In the genomic region with DNA sequence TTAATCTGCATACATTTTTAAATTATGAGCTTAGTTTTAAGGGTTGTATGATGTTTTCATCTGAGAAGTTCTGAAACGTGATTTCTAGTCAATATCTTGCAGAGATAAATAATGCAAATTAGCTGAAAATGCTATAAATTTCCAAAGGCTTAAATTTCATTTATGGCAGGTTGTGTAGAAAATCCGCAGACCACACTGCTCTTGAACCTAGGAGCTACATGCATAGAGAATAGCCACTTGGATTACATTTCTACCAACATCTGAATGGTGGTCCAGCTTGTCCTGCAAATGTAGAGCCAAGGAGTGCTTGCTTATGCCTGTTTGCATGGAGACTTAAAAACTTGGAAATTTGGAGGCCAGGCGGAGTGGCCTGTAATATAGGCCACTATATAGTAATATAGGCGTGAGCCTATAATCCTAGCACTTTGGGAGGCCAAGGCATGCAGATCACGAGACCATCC, we compare ENCODE assay signal across 16 cellular contexts. TPM values are rescaled to one million over a fixed set of nuclear protein-coding genes. Genes with fewer than 3 reads are reported as not detected.
A peak's percentile ranks its signal among the peaks of the same experiment; 100 is the strongest.
DNase-seq lines count a peak whose midpoint lies in the region; ATAC-seq and TF ChIP-seq lines count a peak whose summit lies in the region.
"Had no signal": no experiment of that assay in that cellular context is flagged by ENCODE, and none has a peak within 500 bp of the region (broad histone marks: within the 10 kb centered on the region; RNA-seq: fewer than 3 reads in every experiment).

No MANE protein-coding gene starts in this region.

- H3K27me3 ChIP-seq in cardiac muscle cell (no peaks in the 10 kb centered on the region), Panc1 (ENCODE audit: control insufficient read depth, insufficient read depth, low read length) (no peaks in the 10 kb centered on the region), esophagus (ENCODE audit: control insufficient read depth in 1 of 2, insufficient read depth in 2 of 2, low read length in 2 of 2) (no peaks in the 10 kb centered on the region)

- H3K27ac ChIP-seq in cardiac muscle cell (peak overlapping the region; percentile 57), Panc1 (ENCODE audit: low read length) (peak overlapping the region; percentile 100), esophagus (ENCODE audit: low read depth in 2 of 2, low read length in 1 of 2) (peak overlapping the region; percentile 11 to 52)

- TF ChIP-seq CTCF in cardiac muscle cell (IDR thresholded peaks at IDR 0.05; ENCODE audit: low read depth, low read length): no peak
- TF ChIP-seq CTCF in Panc1 (IDR thresholded peaks at IDR 0.05): no peak

- peak overlapping the region; percentile 77 for H3K27ac Mint-ChIP-seq in stimulated activated effector memory CD8-positive, alpha-beta T cell treated with anti-CD3 and anti-CD28 coated beads, Interleukin-12 subunit alpha, Interleukin-12 subunit beta, amount 100 ng/mL, for 72 hours
- H3K27ac Mint-ChIP-seq in activated T-helper 1 cell treated with anti-CD3 and anti-CD28 coated beads, Interleukin-12 subunit alpha, Interleukin-12 subunit beta, Interleukin-2, Interleukin-4 antibody, amounts not matched to agents 30 ng/mL and 10 ng/mL and 1 ng/mL, durations not matched to agents 14 hours and 24 hours and 36 hours: no peak overlapping the region

- H3K36me3 ChIP-seq in cardiac muscle cell: peaks cover 54% of the 10 kb centered on the region
- peaks cover 33% of the 10 kb centered on the region for H3K36me3 ChIP-seq in Panc1 (ENCODE audit: control insufficient read depth, insufficient read depth, low read length)
- peaks cover 13 to 15% of the 10 kb centered on the region in 2 donors for H3K36me3 ChIP-seq in esophagus (ENCODE audit: control insufficient read depth in 2 of 2, insufficient read depth in 2 of 2, low read length in 1 of 2)

- BruUV-seq in Panc1 (replicated peaks; lab: Mats Ljungman, UMichigan): no TSS peak

- H3K4me3 Mint-ChIP-seq in stimulated activated effector memory CD8-positive, alpha-beta T cell treated with anti-CD3 and anti-CD28 coated beads, Interleukin-12 subunit alpha, Interleukin-12 subunit beta, amount 100 ng/mL, for 72 hours: no peak overlapping the region
- no peak overlapping the region for H3K4me3 Mint-ChIP-seq in activated T-helper 1 cell treated with anti-CD3 and anti-CD28 coated beads, Interleukin-12 subunit alpha, Interleukin-12 subunit beta, Interleukin-2, Interleukin-4 antibody, amounts not matched to agents 30 ng/mL and 10 ng/mL and 1 ng/mL, durations not matched to agents 14 hours and 24 hours and 36 hours
- H3K4me3 Mint-ChIP-seq: B cell had no signal

- no peak for DNase-seq in cardiac muscle cell (ENCODE audit: low read depth in 1 of 2, low spot score in 1 of 2)
- no peak for DNase-seq in cardiac septum (ENCODE audit: low spot score)
- DNase-seq in Panc1 (ENCODE audit: low read depth, low spot score): no peak
- DNase-seq in stimulated activated effector memory CD8-positive, alpha-beta T cell treated with anti-CD3 and anti-CD28 coated beads, Interleukin-12 subunit alpha, Interleukin-12 subunit beta, amount 100 ng/mL, for 72 hours (ENCODE audit: low spot score in 2 of 2): no peak
- no peak for DNase-seq in HEK293T (ENCODE audit: extremely low spot score)
- DNase-seq in GOT3 (lab: John Stamatoyannopoulos, UW): no peak
- DNase-seq in activated T-helper 1 cell treated with anti-CD3 and anti-CD28 coated beads, Interleukin-12 subunit alpha, Interleukin-12 subunit beta, Interleukin-2, Interleukin-4 antibody, amounts not matched to agents 30 ng/mL and 10 ng/mL and 1 ng/mL, durations not matched to agents 14 hours and 24 hours and 36 hours (ENCODE audit: low spot score): no peak
- DNase-seq: cerebellar nuclear complex; midbrain; NCI-H1092 treated with DMSO at 0.1 percent for 48 hours; NCI-H446 treated with DMSO at 0.1 percent for 48 hours; stimulated activated CD4-positive, alpha-beta T cell treated with anti-CD3 and anti-CD28 coated beads, Interleukin-2, amount 100 ng/mL, for 48 hours had no signal

- peaks cover 29% of the 10 kb centered on the region for H3K4me1 Mint-ChIP-seq in stimulated activated effector memory CD8-positive, alpha-beta T cell treated with anti-CD3 and anti-CD28 coated beads, Interleukin-12 subunit alpha, Interleukin-12 subunit beta, amount 100 ng/mL, for 72 hours
- H3K4me1 Mint-ChIP-seq in activated T-helper 1 cell treated with anti-CD3 and anti-CD28 coated beads, Interleukin-12 subunit alpha, Interleukin-12 subunit beta, Interleukin-2, Interleukin-4 antibody, amounts not matched to agents 30 ng/mL and 10 ng/mL and 1 ng/mL, durations not matched to agents 14 hours and 24 hours and 36 hours (ENCODE audit: low read depth): peaks cover 35% of the 10 kb centered on the region

- ATAC-seq in Panc1: no peak; the same call in 1 of the 2 replicates
- peak; percentile 4 for ATAC-seq in stimulated activated effector memory CD8-positive, alpha-beta T cell treated with anti-CD3 and anti-CD28 coated beads, Interleukin-12 subunit alpha, Interleukin-12 subunit beta, amount 100 ng/mL, for 72 hours
- ATAC-seq: Right ventricle myocardium inferior had no signal

- H3K9me3 Mint-ChIP-seq in stimulated activated effector memory CD8-positive, alpha-beta T cell treated with anti-CD3 and anti-CD28 coated beads, Interleukin-12 subunit alpha, Interleukin-12 subunit beta, amount 100 ng/mL, for 72 hours: no peaks in the 10 kb centered on the region
- H3K9me3 Mint-ChIP-seq in activated T-helper 1 cell treated with anti-CD3 and anti-CD28 coated beads, Interleukin-12 subunit alpha, Interleukin-12 subunit beta, Interleukin-2, Interleukin-4 antibody, amounts not matched to agents 30 ng/mL and 10 ng/mL and 1 ng/mL, durations not matched to agents 14 hours and 24 hours and 36 hours: no peaks in the 10 kb centered on the region
- H3K9me3 Mint-ChIP-seq: stimulated activated naive CD8-positive, alpha-beta T cell treated with anti-CD3 and anti-CD28 coated beads, Interleukin-15, Interleukin-2, amounts not matched to agents 100 ng/mL and 50 ng/mL, for 24 hours had no signal

- H3K9me3 ChIP-seq in cardiac muscle cell (ENCODE audit: low read depth) (no peaks in the 10 kb centered on the region), Panc1 (ENCODE audit: control insufficient read depth, insufficient read depth, low read depth, low read length) (no peaks in the 10 kb centered on the region), esophagus (ENCODE audit: control insufficient read depth in 2 of 2, insufficient read depth in 1 of 2, low read depth in 1 of 2, low read length in 1 of 2) (no peaks in the 10 kb centered on the region)

- no peak overlapping the region for H3K4me3 ChIP-seq in cardiac muscle cell
- H3K4me3 ChIP-seq in Panc1 (ENCODE audit: low read depth in 2 of 2, low read length in 2 of 2): no peak overlapping the region
- no peak overlapping the region for H3K4me3 ChIP-seq in esophagus (ENCODE audit: low read depth in 1 of 2, low read length in 2 of 2)

- peaks cover 96% of the 10 kb centered on the region for H3K36me3 Mint-ChIP-seq in stimulated activated effector memory CD8-positive, alpha-beta T cell treated with anti-CD3 and anti-CD28 coated beads, Interleukin-12 subunit alpha, Interleukin-12 subunit beta, amount 100 ng/mL, for 72 hours
- peaks cover 67% of the 10 kb centered on the region for H3K36me3 Mint-ChIP-seq in activated T-helper 1 cell treated with anti-CD3 and anti-CD28 coated beads, Interleukin-12 subunit alpha, Interleukin-12 subunit beta, Interleukin-2, Interleukin-4 antibody, amounts not matched to agents 30 ng/mL and 10 ng/mL and 1 ng/mL, durations not matched to agents 14 hours and 24 hours and 36 hours (ENCODE audit: low read depth)

- 62 to 69% methylated on average over 5 of the region's 5 CpGs for WGBS in esophagus, 2 donors

- H3K4me1 ChIP-seq in cardiac muscle cell (ENCODE audit: low read depth) (peaks cover 3% of the 10 kb centered on the region), Panc1 (ENCODE audit: control insufficient read depth, insufficient read depth, low read length) (peaks cover 85% of the 10 kb centered on the region), esophagus (ENCODE audit: control insufficient read depth in 2 of 2, insufficient read depth in 2 of 2, low read length in 1 of 2) (peaks cover 0 to 3% of the 10 kb centered on the region in 2 donors)

- POLR2A ChIA-PET in Panc1 (lab: Charles Lee): interaction anchor here (0.9 to 2.4 kb wide), 6 partner anchors 23 to 124 kb away, joined by 3 to 6 read pairs (median 4); no protein-coding TSS in a partner anchor
- POLR2A ChIA-PET in HEK293T (lab: Yijun Ruan, JAX): interaction anchor here (0.9 to 4.9 kb wide), 8 partner anchors 15 to 126 kb away, joined by 3 to 30 read pairs (median 5); partner anchors contain the start of genes GGCX, RNF181 and SH2D6

- H3K27me3 Mint-ChIP-seq in activated T-helper 1 cell treated with anti-CD3 and anti-CD28 coated beads, Interleukin-12 subunit alpha, Interleukin-12 subunit beta, Interleukin-2, Interleukin-4 antibody, amounts not matched to agents 30 ng/mL and 10 ng/mL and 1 ng/mL, durations not matched to agents 14 hours and 24 hours and 36 hours (ENCODE audit: insufficient read depth): no peaks in the 10 kb centered on the region
- H3K27me3 Mint-ChIP-seq: B cell; stimulated activated naive CD8-positive, alpha-beta T cell treated with anti-CD3 and anti-CD28 coated beads, Interleukin-15, Interleukin-2, amounts not matched to agents 100 ng/mL and 50 ng/mL, for 24 hours had no signal

- CTCF ChIA-PET in Panc1 (lab: Charles Lee) (no interaction called here), HEK293T (lab: Yijun Ruan, JAX) (interaction anchor here (0.9 kb wide), 1 partner anchor 245 kb away, joined by 3 read pairs; no protein-coding TSS in a partner anchor)

- intact Hi-C loops in cardiac septum (cut with DNase I) (no loop called here), Panc1 (cut with micrococcal nuclease; ENCODE audit: unreplicated experiment) (loop anchor here (2.0 kb wide), 2 partner anchors 125 to 155 kb away; no protein-coding TSS in a partner anchor)
- intact Hi-C loops in activated T-helper 1 cell treated with anti-CD3 and anti-CD28 coated beads, Interleukin-12 subunit alpha, Interleukin-12 subunit beta, Interleukin-2, Interleukin-4 antibody, amounts not matched to agents 30 ng/mL and 10 ng/mL and 1 ng/mL, durations not matched to agents 14 hours and 24 hours and 36 hours (cut with micrococcal nuclease): no loop called here

- in situ Hi-C loops in Panc1 (cut with HindIII; ENCODE audit: low pct_unique_long_range_greater_than_20kb, low sequenced_read_pairs): loop anchor here (25.0 kb wide), 1 partner anchor 134 kb away; the partner anchor contains the start of genes CAPG and SH2D6

RNA-seq across cellular contexts. Expression of gene MAT2A, which starts 6.8 kb away (rescaled TPM):
- total RNA-seq in cardiac muscle cell (116 and 225 TPM in 2 replicates), cardiac septum (146 TPM), Panc1 (2021; ENCODE audit: unreplicated experiment) (547 TPM)
- polyA plus RNA-seq in cardiac muscle cell (405 and 489 TPM in 2 replicates), esophagus (100 to 1,000 TPM in 1 of 2 donors, 10 to 100 TPM in 1; 53.9 to 113 TPM)
- 391 TPM for polyA plus RNA-seq in Panc1 (2012; ENCODE audit: insufficient read length)
- total RNA-seq in activated T-helper 1 cell treated with anti-CD3 and anti-CD28 coated beads, Interleukin-12 subunit alpha, Interleukin-12 subunit beta, Interleukin-2, Interleukin-4 antibody, amounts not matched to agents 30 ng/mL and 10 ng/mL and 1 ng/mL, durations not matched to agents 14 hours and 24 hours and 36 hours: 461 and 480 TPM in 2 replicates

RNA-seq across cellular contexts. Expression of gene GGCX, which starts 15.5 kb away (rescaled TPM):
- total RNA-seq in cardiac muscle cell (18.6 and 24.3 TPM in 2 replicates), cardiac septum (23.3 TPM), Panc1 (2021; ENCODE audit: unreplicated experiment) (64.1 TPM)
- polyA plus RNA-seq in cardiac muscle cell (32.0 and 33.5 TPM in 2 replicates), esophagus (10 to 100 TPM; 10.2 to 18.1 TPM)
- 44.9 TPM for polyA plus RNA-seq in Panc1 (2012; ENCODE audit: insufficient read length)
- total RNA-seq in activated T-helper 1 cell treated with anti-CD3 and anti-CD28 coated beads, Interleukin-12 subunit alpha, Interleukin-12 subunit beta, Interleukin-2, Interleukin-4 antibody, amounts not matched to agents 30 ng/mL and 10 ng/mL and 1 ng/mL, durations not matched to agents 14 hours and 24 hours and 36 hours: 26.2 and 28.3 TPM in 2 replicates

RNA-seq across cellular contexts. Expression of gene VAMP8, which starts 31.6 kb away (rescaled TPM):
- total RNA-seq in cardiac muscle cell (8.3 and 15.7 TPM in 2 replicates), cardiac septum (8.2 TPM), Panc1 (2021; ENCODE audit: unreplicated experiment) (93.2 TPM)
- polyA plus RNA-seq in cardiac muscle cell (39.4 and 60.9 TPM in 2 replicates), esophagus (100 to 1,000 TPM; 337 to 430 TPM)
- 113 TPM for polyA plus RNA-seq in Panc1 (2012; ENCODE audit: insufficient read length)
- total RNA-seq in activated T-helper 1 cell treated with anti-CD3 and anti-CD28 coated beads, Interleukin-12 subunit alpha, Interleukin-12 subunit beta, Interleukin-2, Interleukin-4 antibody, amounts not matched to agents 30 ng/mL and 10 ng/mL and 1 ng/mL, durations not matched to agents 14 hours and 24 hours and 36 hours: 86.1 and 89.6 TPM in 2 replicates

RNA-seq across cellular contexts. Expression of gene VAMP5, which starts 38.4 kb away (rescaled TPM):
- 6.7 and 7.7 TPM in 2 replicates for total RNA-seq in cardiac muscle cell
- polyA plus RNA-seq in cardiac muscle cell: 19.1 and 28.1 TPM in 2 replicates
- 27.9 TPM for total RNA-seq in cardiac septum
- 21.3 TPM for total RNA-seq in Panc1 (2021; ENCODE audit: unreplicated experiment)
- 47.7 TPM for polyA plus RNA-seq in Panc1 (2012; ENCODE audit: insufficient read length)
- 10 to 100 TPM; 19.5 to 39.6 TPM for polyA plus RNA-seq in esophagus
- 31.7 and 40.0 TPM in 2 replicates for total RNA-seq in activated T-helper 1 cell treated with anti-CD3 and anti-CD28 coated beads, Interleukin-12 subunit alpha, Interleukin-12 subunit beta, Interleukin-2, Interleukin-4 antibody, amounts not matched to agents 30 ng/mL and 10 ng/mL and 1 ng/mL, durations not matched to agents 14 hours and 24 hours and 36 hours

RNA-seq across cellular contexts. Expression of gene RNF181, which starts 49.7 kb away (rescaled TPM):
- 152 and 241 TPM in 2 replicates for total RNA-seq in cardiac muscle cell
- 276 and 328 TPM in 2 replicates for polyA plus RNA-seq in cardiac muscle cell
- 82.4 TPM for total RNA-seq in cardiac septum
- total RNA-seq in Panc1 (2021; ENCODE audit: unreplicated experiment): 156 TPM
- 365 TPM for polyA plus RNA-seq in Panc1 (2012; ENCODE audit: insufficient read length)
- polyA plus RNA-seq in esophagus: 100 to 1,000 TPM; 159 to 189 TPM
- total RNA-seq in activated T-helper 1 cell treated with anti-CD3 and anti-CD28 coated beads, Interleukin-12 subunit alpha, Interleukin-12 subunit beta, Interleukin-2, Interleukin-4 antibody, amounts not matched to agents 30 ng/mL and 10 ng/mL and 1 ng/mL, durations not matched to agents 14 hours and 24 hours and 36 hours: 111 and 116 TPM in 2 replicates

Comparison
In these comparisons a context has a peak if more than half of its experiments do, and no peak if none do; other contexts are left out.
1. H3K27ac ChIP-seq: peak in every context shown above with its lines; median percentile 100 in Panc1; 57 in cardiac muscle cell; 32 in esophagus.